12 cellular contexts compared by ENCODE assay signal in the genomic region with DNA sequence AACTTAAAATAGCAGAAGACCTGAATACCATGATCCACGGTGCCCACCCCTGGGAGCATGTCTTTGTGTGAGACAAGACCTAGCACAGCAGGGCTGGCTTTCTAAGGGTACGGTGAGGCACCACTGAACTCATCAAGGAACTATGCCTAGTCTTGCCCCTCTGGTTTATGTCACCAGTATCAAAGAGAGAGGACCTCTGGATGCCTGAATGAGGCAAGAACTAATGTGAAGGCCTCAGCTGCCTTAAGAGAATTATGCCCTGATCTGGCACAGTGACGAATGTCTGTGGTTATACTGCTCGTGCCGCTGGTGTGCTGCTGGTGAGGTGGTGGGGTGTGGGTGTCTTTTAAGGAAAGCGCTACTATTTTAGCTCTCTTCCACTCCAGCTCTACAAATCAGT. TPM values are rescaled to one million over a fixed set of nuclear protein-coding genes. Genes with fewer than 3 reads are reported as not detected.
DNase-seq lines count a peak whose midpoint lies in the region; ATAC-seq, FAIRE-seq and TF ChIP-seq lines count a peak whose summit lies in the region.
"Had no signal": no experiment of that assay in that cellular context is flagged by ENCODE, and none has a peak within 500 bp of the region (broad histone marks: within the 10 kb centered on the region; RNA-seq: fewer than 3 reads in every experiment).

No MANE protein-coding gene starts in this region.

- CTCF ChIA-PET in CD4-positive, alpha-beta memory T cell (lab: Charles Lee; ENCODE audit: partially characterized antibody): no interaction called here

- H3K9me3 Mint-ChIP-seq in activated CD4-positive, alpha-beta T cell treated with anti-CD3 and anti-CD28 coated beads, Interleukin-2, amount 10 ng/mL, durations not matched to agents 24 days and 14 days: no peaks in the 10 kb centered on the region
- H3K9me3 Mint-ChIP-seq in astrocyte (ENCODE audit: unreplicated experiment): no peaks in the 10 kb centered on the region
- no peaks in the 10 kb centered on the region for H3K9me3 Mint-ChIP-seq in stimulated activated memory B cell treated with anti-CD40 and anti-IgM and Interleukin-4, amounts not matched to agents 10 μg/mL and 1 μg/mL and 100 μg/mL, for 72 hours
- no peaks in the 10 kb centered on the region for H3K9me3 Mint-ChIP-seq in CD4-positive, alpha-beta memory T cell
- H3K9me3 Mint-ChIP-seq: dendritic cell treated with granulocyte-macrophage colony-stimulating factor and Interleukin-4, amounts not matched to agents 40 ng/mL and 50 ng/mL, for 4 days; natural killer cell treated with Interleukin-12 subunit alpha and Interleukin-12 subunit beta and Interleukin-15 and Interleukin-18, amount 100 ng/mL, for 72 hours had no signal

- H3K4me3 ChIP-seq in astrocyte (ENCODE audit: insufficient read depth, low read depth, low read length): no peak overlapping the region
- H3K4me3 ChIP-seq in CD4-positive, alpha-beta memory T cell (ENCODE audit: low read length in 2 of 2): no peak overlapping the region

- H3K4me1 ChIP-seq in astrocyte (ENCODE audit: insufficient read depth, low read length): peaks cover 44% of the 10 kb centered on the region
- H3K4me1 ChIP-seq in CD4-positive, alpha-beta memory T cell (ENCODE audit: insufficient read depth, low read length): no peaks in the 10 kb centered on the region

- POLR2A ChIA-PET in CD4-positive, alpha-beta memory T cell (lab: Charles Lee; ENCODE audit: partially characterized antibody): no interaction called here

- DNase-seq in activated CD4-positive, alpha-beta T cell treated with anti-CD3 and anti-CD28 coated beads, Interleukin-2, amount 10 ng/mL, durations not matched to agents 24 days and 14 days: peak; percentile 66
- no peak for DNase-seq in activated CD4-positive, alpha-beta T cell treated with anti-CD3 and anti-CD28 coated beads for 1 hour
- DNase-seq in astrocyte (ENCODE audit: low read depth) (peak; percentile 91), hepatic stellate cell (ENCODE audit: low spot score) (peak; percentile 15), SHP77 (lab: John Stamatoyannopoulos, UW) (no peak), DMS79 (lab: John Stamatoyannopoulos, UW) (no peak)
- no peak for DNase-seq in CD4-positive, alpha-beta memory T cell
- DNase-seq: NCI-H446 had no signal

- no peaks in the 10 kb centered on the region for H3K9me3 ChIP-seq in astrocyte (ENCODE audit: insufficient read depth, low read depth, low read length)
- no peaks in the 10 kb centered on the region for H3K9me3 ChIP-seq in CD4-positive, alpha-beta memory T cell (ENCODE audit: control insufficient read depth in 1 of 2, low read length in 2 of 2)

- H3K27me3 Mint-ChIP-seq in activated CD4-positive, alpha-beta T cell treated with anti-CD3 and anti-CD28 coated beads, Interleukin-2, amount 10 ng/mL, durations not matched to agents 24 days and 14 days: no peaks in the 10 kb centered on the region
- no peaks in the 10 kb centered on the region for H3K27me3 Mint-ChIP-seq in astrocyte (ENCODE audit: low read depth, unreplicated experiment)
- H3K27me3 Mint-ChIP-seq in stimulated activated memory B cell treated with anti-CD40 and anti-IgM and Interleukin-4, amounts not matched to agents 10 μg/mL and 1 μg/mL and 100 μg/mL, for 72 hours: no peaks in the 10 kb centered on the region
- H3K27me3 Mint-ChIP-seq in CD4-positive, alpha-beta memory T cell: peaks cover 0 to 1% of the 10 kb centered on the region in 2 donors
- H3K27me3 Mint-ChIP-seq: dendritic cell treated with granulocyte-macrophage colony-stimulating factor and Interleukin-4, amounts not matched to agents 40 ng/mL and 50 ng/mL, for 4 days; natural killer cell treated with Interleukin-12 subunit alpha and Interleukin-12 subunit beta and Interleukin-15 and Interleukin-18, amount 100 ng/mL, for 72 hours had no signal

- no peak overlapping the region for H2AFZ ChIP-seq in astrocyte (ENCODE audit: low read depth, low read length)

- no peak for TF ChIP-seq CTCF in astrocyte (IDR thresholded peaks at IDR 0.05; ENCODE audit: insufficient read depth, low read depth, low read length)

- no peak for FAIRE-seq in astrocyte (lab: Jason Lieb, UNC)

- H4K20me1 ChIP-seq in astrocyte (ENCODE audit: insufficient read depth, low read length): no peaks in the 10 kb centered on the region

- peaks cover 27% of the 10 kb centered on the region for H3K36me3 Mint-ChIP-seq in activated CD4-positive, alpha-beta T cell treated with anti-CD3 and anti-CD28 coated beads, Interleukin-2, amount 10 ng/mL, durations not matched to agents 24 days and 14 days (ENCODE audit: low read depth)
- peaks cover 28% of the 10 kb centered on the region for H3K36me3 Mint-ChIP-seq in astrocyte (ENCODE audit: low read depth, unreplicated experiment)
- H3K36me3 Mint-ChIP-seq in stimulated activated memory B cell treated with anti-CD40 and anti-IgM and Interleukin-4, amounts not matched to agents 10 μg/mL and 1 μg/mL and 100 μg/mL, for 72 hours: no peaks in the 10 kb centered on the region
- H3K36me3 Mint-ChIP-seq in CD4-positive, alpha-beta memory T cell: no peaks in the 10 kb centered on the region
- H3K36me3 Mint-ChIP-seq: natural killer cell treated with Interleukin-12 subunit alpha and Interleukin-12 subunit beta and Interleukin-15 and Interleukin-18, amount 100 ng/mL, for 72 hours had no signal

- intact Hi-C loops in activated CD4-positive, alpha-beta T cell treated with anti-CD3 and anti-CD28 coated beads, Interleukin-2, amount 10 ng/mL, durations not matched to agents 24 days and 14 days (cut with micrococcal nuclease): loop anchor here (10.0 kb wide), 1 partner anchor 1001 kb away; the partner anchor contains the start of gene APC
- intact Hi-C loops in CD4-positive, alpha-beta memory T cell (cut with micrococcal nuclease): no loop called here

- peak overlapping the region; percentile 20 for H3K9ac ChIP-seq in astrocyte (ENCODE audit: low read length)

- peaks cover 40% of the 10 kb centered on the region for H3K4me1 Mint-ChIP-seq in activated CD4-positive, alpha-beta T cell treated with anti-CD3 and anti-CD28 coated beads, Interleukin-2, amount 10 ng/mL, durations not matched to agents 24 days and 14 days
- peaks cover 48% of the 10 kb centered on the region for H3K4me1 Mint-ChIP-seq in astrocyte (ENCODE audit: low read depth, unreplicated experiment)
- no peaks in the 10 kb centered on the region for H3K4me1 Mint-ChIP-seq in stimulated activated memory B cell treated with anti-CD40 and anti-IgM and Interleukin-4, amounts not matched to agents 10 μg/mL and 1 μg/mL and 100 μg/mL, for 72 hours
- H3K4me1 Mint-ChIP-seq in CD4-positive, alpha-beta memory T cell: no peaks in the 10 kb centered on the region

- H3K4me2 ChIP-seq in astrocyte (ENCODE audit: low read length): peak overlapping the region; percentile 25

- peak overlapping the region; percentile 69 for H3K27ac Mint-ChIP-seq in activated CD4-positive, alpha-beta T cell treated with anti-CD3 and anti-CD28 coated beads, Interleukin-2, amount 10 ng/mL, durations not matched to agents 24 days and 14 days
- peak overlapping the region; percentile 73 for H3K27ac Mint-ChIP-seq in astrocyte (ENCODE audit: unreplicated experiment)
- H3K27ac Mint-ChIP-seq in stimulated activated memory B cell treated with anti-CD40 and anti-IgM and Interleukin-4, amounts not matched to agents 10 μg/mL and 1 μg/mL and 100 μg/mL, for 72 hours: no peak overlapping the region
- H3K27ac Mint-ChIP-seq in CD4-positive, alpha-beta memory T cell: no peak overlapping the region
- H3K27ac Mint-ChIP-seq: dendritic cell treated with granulocyte-macrophage colony-stimulating factor and Interleukin-4, amounts not matched to agents 40 ng/mL and 50 ng/mL, for 4 days; natural killer cell treated with Interleukin-12 subunit alpha and Interleukin-12 subunit beta and Interleukin-15 and Interleukin-18, amount 100 ng/mL, for 72 hours had no signal

- H3K4me3 Mint-ChIP-seq in activated CD4-positive, alpha-beta T cell treated with anti-CD3 and anti-CD28 coated beads, Interleukin-2, amount 10 ng/mL, durations not matched to agents 24 days and 14 days: no peak overlapping the region
- H3K4me3 Mint-ChIP-seq in astrocyte (ENCODE audit: unreplicated experiment): peak overlapping the region; percentile 52
- no peak overlapping the region for H3K4me3 Mint-ChIP-seq in stimulated activated memory B cell treated with anti-CD40 and anti-IgM and Interleukin-4, amounts not matched to agents 10 μg/mL and 1 μg/mL and 100 μg/mL, for 72 hours
- H3K4me3 Mint-ChIP-seq in CD4-positive, alpha-beta memory T cell: no peak overlapping the region
- H3K4me3 Mint-ChIP-seq: dendritic cell treated with granulocyte-macrophage colony-stimulating factor and Interleukin-4, amounts not matched to agents 40 ng/mL and 50 ng/mL, for 4 days; natural killer cell treated with Interleukin-12 subunit alpha and Interleukin-12 subunit beta and Interleukin-15 and Interleukin-18, amount 100 ng/mL, for 72 hours had no signal

- peak overlapping the region; percentile 81 for H3K27ac ChIP-seq in astrocyte (ENCODE audit: low read depth, low read length)
- H3K27ac ChIP-seq in CD4-positive, alpha-beta memory T cell (ENCODE audit: low read depth, low read length): no peak overlapping the region

- peak; percentile 26 for ATAC-seq in stimulated activated memory B cell treated with anti-CD40 and anti-IgM and Interleukin-4, amounts not matched to agents 10 μg/mL and 1 μg/mL and 100 μg/mL, for 72 hours
- ATAC-seq: SK-N-SH treated with all-trans-retinoic acid at 6 μM for 48 hours had no signal

- H3K79me2 ChIP-seq in astrocyte (ENCODE audit: insufficient read depth, low read length): peaks cover 66% of the 10 kb centered on the region

- peaks cover 39% of the 10 kb centered on the region for H3K36me3 ChIP-seq in astrocyte (ENCODE audit: insufficient read depth, low read length)
- H3K36me3 ChIP-seq in CD4-positive, alpha-beta memory T cell (ENCODE audit: insufficient read depth, low read length): no peaks in the 10 kb centered on the region

- H3K27me3 ChIP-seq in astrocyte (ENCODE audit: insufficient read depth, low read length): no peaks in the 10 kb centered on the region
- H3K27me3 ChIP-seq in CD4-positive, alpha-beta memory T cell (ENCODE audit: insufficient read depth, low read length): no peaks in the 10 kb centered on the region

RNA-seq across cellular contexts. Expression of gene NREP, which starts 23.0 kb away (rescaled TPM):
- 21.6 and 22.2 TPM in 2 replicates for total RNA-seq in activated CD4-positive, alpha-beta T cell treated with anti-CD3 and anti-CD28 coated beads, Interleukin-2, amount 10 ng/mL, durations not matched to agents 24 days and 14 days
- total RNA-seq in astrocyte: 185 and 188 TPM in 2 replicates
- under 1 TPM; 0.36 to 0.41 TPM for total RNA-seq in CD4-positive, alpha-beta memory T cell
- under 1 TPM; 0.25 to 0.80 TPM for polyA plus RNA-seq in CD4-positive, alpha-beta memory T cell

Comparison
In these comparisons a context has a peak if more than half of its experiments do, and no peak if none do; other contexts are left out.
1. DNase-seq: peak in activated CD4-positive, alpha-beta T cell treated with anti-CD3 and anti-CD28 coated beads, Interleukin-2, amount 10 ng/mL, durations not matched to agents 24 days and 14 days (single experiment), astrocyte (single experiment) and hepatic stellate cell (single experiment); none in activated CD4-positive, alpha-beta T cell treated with anti-CD3 and anti-CD28 coated beads for 1 hour (single experiment), SHP77 (0 of 2), CD4-positive, alpha-beta memory T cell (0 of 5) and DMS79 (single experiment).
2. H3K27ac Mint-ChIP-seq: peak in activated CD4-positive, alpha-beta T cell treated with anti-CD3 and anti-CD28 coated beads, Interleukin-2, amount 10 ng/mL, durations not matched to agents 24 days and 14 days (single experiment) and astrocyte (single experiment); none in stimulated activated memory B cell treated with anti-CD40 and anti-IgM and Interleukin-4, amounts not matched to agents 10 μg/mL and 1 μg/mL and 100 μg/mL, for 72 hours (single experiment) and CD4-positive, alpha-beta memory T cell (0 of 7).
3. RNA of gene NREP, which starts 23.0 kb away (total RNA-seq): 185 to 188 TPM in astrocyte and 21.6 to 22.2 TPM in activated CD4-positive, alpha-beta T cell treated with anti-CD3 and anti-CD28 coated beads, Interleukin-2, amount 10 ng/mL, durations not matched to agents 24 days and 14 days; 0.36 to 0.41 TPM in CD4-positive, alpha-beta memory T cell; every median in the first group is over 10 times any median in the second.